Comparison of ENCODE assay signal across 9 cellular contexts in genomic region chr12:26119391-26119981, GRCh38. TPM values are rescaled to one million over a fixed set of nuclear protein-coding genes. Genes with fewer than 3 reads are reported as not detected.
A peak's percentile ranks its signal among the peaks of the same experiment; 100 is the strongest.
DNase-seq lines count a peak whose midpoint lies in the region; ATAC-seq and TF ChIP-seq lines count a peak whose summit lies in the region.
"Had no signal": no experiment of that assay in that cellular context is flagged by ENCODE, and none has a peak within 500 bp of the region (broad histone marks: within the 10 kb centered on the region; RNA-seq: fewer than 3 reads in every experiment).

No MANE protein-coding gene starts in this region.

- H3K4me1 ChIP-seq in ascending aorta (peaks cover 0 to 32% of the 10 kb centered on the region in 2 donors), upper lobe of left lung (peaks cover 16 to 28% (median 21%) of the 10 kb centered on the region in 4 donors)

- TF ChIP-seq EP300 in upper lobe of left lung (IDR thresholded peaks at IDR 0.05), result no peak

- H3K27ac ChIP-seq in ascending aorta (peak overlapping the region; percentile 57 to 98), upper lobe of left lung (no peak overlapping the region)
- H3K27ac ChIP-seq: epithelial cell of prostate had no signal

- H3K9me3 ChIP-seq in ascending aorta, result no peaks in the 10 kb centered on the region
- H3K9me3 ChIP-seq in upper lobe of left lung, result no peaks in the 10 kb centered on the region

- H3K36me3 ChIP-seq in ascending aorta, result no peaks in the 10 kb centered on the region
- no peaks in the 10 kb centered on the region for H3K36me3 ChIP-seq in upper lobe of left lung

- in situ Hi-C loops in ACHN (cut with HindIII; ENCODE audit: low pct_ligation_motif_present, low pct_unique_long_range_greater_than_20kb, low sequenced_read_pairs), result no loop called here

- H3K27me3 ChIP-seq in ascending aorta (no peaks in the 10 kb centered on the region), upper lobe of left lung (peaks cover 0 to 27% (median 15%) of the 10 kb centered on the region in 4 donors)

- intact Hi-C loops in ascending aorta (cut with DNase I), result loop anchor here (10.0 kb wide), 2 partner anchors 815 to 925 kb away; partner anchors contain the start of genes DNAI7, ETFRF1, FGFR1OP2 and INTS13

- no peak for TF ChIP-seq POLR2A in upper lobe of left lung (IDR thresholded peaks at IDR 0.05)

- peak; percentile 82 for DNase-seq in ACHN
- peak; percentile 16 for DNase-seq in NCI-H146 (lab: John Stamatoyannopoulos, UW)
- no peak for DNase-seq in ascending aorta (ENCODE audit: low spot score in 2 of 2)
- DNase-seq in kidney tubule cell (ENCODE audit: low spot score), result peak; percentile 70
- DNase-seq in upper lobe of left lung, result no peak
- DNase-seq in T-helper 9 cell, result no peak

- ATAC-seq in GM18508 (IDR thresholded peaks at IDR 0.05; ENCODE audit: insufficient read depth, unreplicated experiment) (peak; percentile 36), upper lobe of left lung (ENCODE audit: low FRiP score in 2 of 2) (no peak), GM21825 (IDR thresholded peaks at IDR 0.05; ENCODE audit: unreplicated experiment) (no peak)

- TF ChIP-seq CTCF in ascending aorta (IDR thresholded peaks at IDR 0.05) (peak; percentile 49 to 54 (median 51)), upper lobe of left lung (IDR thresholded peaks at IDR 0.05) (peak in 5 of 6 experiments; percentile 16 to 49 (median 34))

- WGBS in upper lobe of left lung, 2 donors, result 19 to 44% methylated on average over 2 of the region's 2 CpGs

- H3K4me3 ChIP-seq in ascending aorta (no peak overlapping the region), upper lobe of left lung (no peak overlapping the region)

RNA-seq across cellular contexts. Expression of gene BHLHE41, which starts 5.4 kb away (rescaled TPM):
- total RNA-seq in ascending aorta (2.9 TPM), upper lobe of left lung (10 to 100 TPM in 5 of 6 donors, 1 to 10 TPM in 1; 9.3 to 78.6 (median 35.2) TPM)

Comparison
In these comparisons a context has a peak if more than half of its experiments do, and no peak if none do; other contexts are left out.
1. DNase-seq: peak in ACHN (single experiment), NCI-H146 (single experiment) and kidney tubule cell (single experiment); none in ascending aorta (0 of 2), upper lobe of left lung (0 of 2) and T-helper 9 cell (single experiment).
2. H3K27ac ChIP-seq: peak in ascending aorta (2 of 2); none in upper lobe of left lung (0 of 4).